In genomic region chr19:48964205-48965032, GRCh38 we compare ENCODE assay signal across 1 cellular context.
A peak's percentile ranks its signal among the peaks of the same experiment; 100 is the strongest.
TF ChIP-seq lines count a peak whose summit lies in the region.

No MANE protein-coding gene starts in this region.

TF ChIP-seq in HepG2, 621 proteins besides CTCF, POLR2A, EP300 and RAD21 (continued from another document and continues in another):
- TF ChIP-seq ZNF280D (CRISPR knock-in tag; IDR thresholded peaks at IDR 0.05) = 0 out of 2 replicates have a peak, but pooled peaks have one; percentile 0
- TF ChIP-seq ZBTB20 (CRISPR knock-in tag; IDR thresholded peaks at IDR 0.05; ENCODE audit: borderline replicate concordance, low read depth) = no peak
- no peak for TF ChIP-seq ZHX2 (IDR thresholded peaks at IDR 0.05; ENCODE audit: low read depth)
- TF ChIP-seq ZHX2 (CRISPR knock-in tag; IDR thresholded peaks at IDR 0.05; ENCODE audit: borderline replicate concordance) = no peak
- no peak for TF ChIP-seq GMEB2 (CRISPR knock-in tag; IDR thresholded peaks at IDR 0.05; ENCODE audit: low read depth)
- peak; percentile 92 for TF ChIP-seq ZNF281 (CRISPR knock-in tag; IDR thresholded peaks at IDR 0.05; ENCODE audit: borderline replicate concordance)
- no peak for TF ChIP-seq SALL2 (CRISPR knock-in tag; IDR thresholded peaks at IDR 0.05)
- no peak for TF ChIP-seq FOXO4 (CRISPR knock-in tag; conservative IDR thresholded peaks at IDR 0.05)
- TF ChIP-seq USF2 (IDR thresholded peaks at IDR 0.05; ENCODE audit: low read depth, low read length) = no peak
- 0 out of 2 replicates have a peak, but pooled peaks have one; percentile 0 for TF ChIP-seq USF2 (CRISPR knock-in tag; IDR thresholded peaks at IDR 0.05; ENCODE audit: borderline replicate concordance)
- no peak for TF ChIP-seq SNAPC5 (CRISPR knock-in tag; IDR thresholded peaks at IDR 0.05; ENCODE audit: borderline replicate concordance)
- TF ChIP-seq STAT5B (CRISPR knock-in tag; IDR thresholded peaks at IDR 0.05) = no peak
- TF ChIP-seq ZNF225 (CRISPR knock-in tag; IDR thresholded peaks at IDR 0.05) = peak; percentile 30; the same call in 1 of the 2 replicates
- no peak for TF ChIP-seq ZNF512B (CRISPR knock-in tag; IDR thresholded peaks at IDR 0.05; ENCODE audit: borderline replicate concordance)
- TF ChIP-seq ZNF24 (IDR thresholded peaks at IDR 0.05) = no peak
- TF ChIP-seq HOMEZ (CRISPR knock-in tag; IDR thresholded peaks at IDR 0.05; ENCODE audit: low read depth) = no peak
- no peak for TF ChIP-seq HIVEP1 (CRISPR knock-in tag; IDR thresholded peaks at IDR 0.05)
- no peak for TF ChIP-seq SRSF1 (optimal IDR thresholded peaks at IDR 0.05; ENCODE audit: low read depth, low read length)
- no peak for TF ChIP-seq E2F5 (CRISPR knock-in tag; conservative IDR thresholded peaks at IDR 0.05)
- no peak; the same call in 1 of the 2 replicates for TF ChIP-seq PHF8 (CRISPR knock-in tag; IDR thresholded peaks at IDR 0.05)
- TF ChIP-seq ZNF782 (CRISPR knock-in tag; IDR thresholded peaks at IDR 0.05; ENCODE audit: borderline replicate concordance) = 0 out of 2 replicates have a peak, but pooled peaks have one; percentile 3
- TF ChIP-seq PATZ1 (CRISPR knock-in tag; IDR thresholded peaks at IDR 0.05) = 0 out of 2 replicates have a peak, but pooled peaks have one; percentile 69
